In genomic region chr16:29900102-29900887, GRCh38 we compare ENCODE assay signal across 8 cellular contexts. TPM values are rescaled to one million over a fixed set of nuclear protein-coding genes. Genes with fewer than 3 reads are reported as not detected.
A peak's percentile ranks its signal among the peaks of the same experiment; 100 is the strongest.
DNase-seq lines count a peak whose midpoint lies in the region; ATAC-seq, FAIRE-seq and TF ChIP-seq lines count a peak whose summit lies in the region.

TSS of gene ASPHD1 (plus strand) at chr16:29900488. CDS start at chr16:29900972, 484 bp downstream.

- no TSS peak for BruUV-seq in Panc1 (replicated peaks; lab: Mats Ljungman, UMichigan)

- DNase-seq in NCI-H1417 (lab: John Stamatoyannopoulos, UW) (peak; percentile 30 to 82 (median 74)), NCI-H1417 treated with DMSO at 0.1 percent for 48 hours (lab: John Stamatoyannopoulos, UW) (no peak), HTR-8/SVneo (ENCODE audit: insufficient read length, low spot score) (peak; percentile 88), Panc1 (ENCODE audit: low read depth, low spot score) (peak; percentile 57), activated gamma-delta T cell treated with Interleukin-2 at 50 U/mL for 16 hours (peak; percentile 50), foreskin fibroblast (peak; percentile 90 to 93), nephron progenitor cell (peak; percentile 65)

- H3K36me3 Mint-ChIP-seq in nephron progenitor cell (ENCODE audit: low read depth), result no peaks in the 10 kb centered on the region

- H3K9me3 ChIP-seq in Panc1 (ENCODE audit: control insufficient read depth, insufficient read depth, low read depth, low read length), result no peaks in the 10 kb centered on the region
- no peaks in the 10 kb centered on the region for H3K9me3 ChIP-seq in stomach smooth muscle (ENCODE audit: control insufficient read depth in 2 of 2, low read length in 2 of 2)

- CTCF ChIA-PET in Panc1 (lab: Charles Lee), result interaction anchor here (0.5 to 1.7 kb wide), 6 partner anchors 12 to 225 kb away, joined by 3 to 10 read pairs (median 4); no protein-coding TSS in a partner anchor

- no peak for TF ChIP-seq CTCF in Panc1 (IDR thresholded peaks at IDR 0.05)
- TF ChIP-seq CTCF in foreskin fibroblast (IDR thresholded peaks at IDR 0.05; ENCODE audit: low read depth, low read length), result no peak
- TF ChIP-seq CTCF in nephron progenitor cell (IDR thresholded peaks at IDR 0.05), result no peak

- peaks cover 40% of the 10 kb centered on the region for H3K27me3 Mint-ChIP-seq in nephron progenitor cell (ENCODE audit: low read depth, poor library complexity)

- peak; percentile 4 for FAIRE-seq in HTR-8/SVneo (lab: Jason Lieb, UNC)

- H3K4me3 ChIP-seq in Panc1 (ENCODE audit: low read depth in 2 of 2, low read length in 2 of 2), result peak within 1 kb of the TSS; percentile 48 to 71
- peak within 1 kb of the TSS; percentile 62 to 63 for H3K4me3 ChIP-seq in foreskin fibroblast (ENCODE audit: low read depth in 1 of 2, low read length in 2 of 2)
- H3K4me3 ChIP-seq in stomach smooth muscle (ENCODE audit: low read length in 2 of 2), result peak within 1 kb of the TSS; percentile 25 to 63

- no peaks in the 10 kb centered on the region for H3K27me3 ChIP-seq in Panc1 (ENCODE audit: control insufficient read depth, insufficient read depth, low read length)
- peaks cover 19 to 21% of the 10 kb centered on the region in 2 donors for H3K27me3 ChIP-seq in stomach smooth muscle (ENCODE audit: control insufficient read depth in 1 of 2, insufficient read depth in 2 of 2, low read length in 2 of 2)

- peak; percentile 84 for ATAC-seq in Panc1

- H3K9ac ChIP-seq in stomach smooth muscle (ENCODE audit: low read length in 2 of 2), result no peak within 1 kb of the TSS

- intact Hi-C loops in Panc1 (cut with micrococcal nuclease; ENCODE audit: unreplicated experiment), result no loop called here

- H3K9me3 Mint-ChIP-seq in nephron progenitor cell, result no peaks in the 10 kb centered on the region

- H3K4me1 ChIP-seq in Panc1 (ENCODE audit: control insufficient read depth, insufficient read depth, low read length) (peaks cover 5% of the 10 kb centered on the region; the same call in 1 of the 2 replicates), stomach smooth muscle (ENCODE audit: control insufficient read depth, insufficient read depth, low read length) (peaks cover 9% of the 10 kb centered on the region)

- peaks cover 51% of the 10 kb centered on the region for H3K4me1 Mint-ChIP-seq in nephron progenitor cell

- POLR2A ChIA-PET in Panc1 (lab: Charles Lee), result interaction anchor here (0.6 to 0.7 kb wide), 8 partner anchors 12 to 286 kb away, joined by 4 to 9 read pairs (median 6); no protein-coding TSS in a partner anchor

- H3K36me3 ChIP-seq in Panc1 (ENCODE audit: control insufficient read depth, insufficient read depth, low read length) (no peaks in the 10 kb centered on the region), stomach smooth muscle (ENCODE audit: control insufficient read depth in 2 of 2, insufficient read depth in 2 of 2, low read length in 2 of 2) (no peaks in the 10 kb centered on the region)

- peak within 1 kb of the TSS; percentile 80 for H3K4me3 Mint-ChIP-seq in nephron progenitor cell

- H3K27ac Mint-ChIP-seq in nephron progenitor cell, result no peak within 1 kb of the TSS

- in situ Hi-C loops in Panc1 (cut with HindIII; ENCODE audit: low pct_unique_long_range_greater_than_20kb, low sequenced_read_pairs), result no loop called here

- H3K27ac ChIP-seq in Panc1 (ENCODE audit: low read length) (peak within 1 kb of the TSS; percentile 70), stomach smooth muscle (ENCODE audit: low read length) (no peak within 1 kb of the TSS)

RNA-seq across cellular contexts. Expression of gene ASPHD1, which starts in this region (rescaled TPM):
- 87.0 TPM for total RNA-seq in Panc1 (2021; ENCODE audit: unreplicated experiment)
- polyA plus RNA-seq in Panc1 (2012; ENCODE audit: insufficient read length), result 129 TPM
